In genomic region chr7:6615853-6616555, GRCh38 we compare ENCODE assay signal across 8 cellular contexts. TPM values are rescaled to one million over a fixed set of nuclear protein-coding genes. Genes with fewer than 3 reads are reported as not detected.
DNase-seq lines count a peak whose midpoint lies in the region; ATAC-seq and TF ChIP-seq lines count a peak whose summit lies in the region.

No MANE protein-coding gene starts in this region.

- no peaks in the 10 kb centered on the region for H3K27me3 Mint-ChIP-seq in activated naive CD8-positive, alpha-beta T cell treated with anti-CD3 and anti-CD28 coated beads for 36 hours

- intact Hi-C loops in spleen (cut with DNase I; ENCODE audit: low total_unique reads) = no loop called here

- no peaks in the 10 kb centered on the region for H3K9me3 ChIP-seq in iPS-20b (ENCODE audit: insufficient read depth, low read depth, low read length)
- H3K9me3 ChIP-seq in spleen = no peaks in the 10 kb centered on the region

- H3K27me3 ChIP-seq in iPS-20b (ENCODE audit: insufficient read depth, low read length) (peaks cover 11% of the 10 kb centered on the region; the same call in 1 of the 2 replicates), spleen (replicated peaks in 1 of 7) (peaks cover 0 to 35% (median 0%) of the 10 kb centered on the region in 7 donors)

- H3K27ac ChIP-seq in iPS-20b (ENCODE audit: low read length) = no peak overlapping the region
- peak overlapping the region in 6 of 8 donors; percentile 13 to 73 (median 44) for H3K27ac ChIP-seq in spleen

- no peak overlapping the region; the same call in 1 of the 2 replicates for H3K9ac ChIP-seq in iPS-20b (ENCODE audit: low read depth, low read length)

- H3K4me3 ChIP-seq in iPS-20b (ENCODE audit: low read length) (peak overlapping the region; percentile 70; the same call in 1 of the 2 replicates), spleen (peak overlapping the region; percentile 50 to 84 (median 65))

- H3K4me3 Mint-ChIP-seq in activated naive CD8-positive, alpha-beta T cell treated with anti-CD3 and anti-CD28 coated beads for 36 hours = peak overlapping the region; percentile 54

- no peak for ATAC-seq in GM21529 (IDR thresholded peaks at IDR 0.05; ENCODE audit: unreplicated experiment)
- ATAC-seq in GM21737 (IDR thresholded peaks at IDR 0.05; ENCODE audit: unreplicated experiment) = no peak

- 15 to 44% (median 19%) methylated on average over 14 to 45 of the region's 45 CpGs for WGBS in spleen, 5 donors

- no peak for TF ChIP-seq POLR2A in spleen (IDR thresholded peaks at IDR 0.05)

- H3K4me1 ChIP-seq in iPS-20b (ENCODE audit: insufficient read depth, low read length) (peaks cover 11% of the 10 kb centered on the region), spleen (peaks cover 6 to 46% (median 28%) of the 10 kb centered on the region in 6 donors)

- H3K27ac Mint-ChIP-seq in activated naive CD8-positive, alpha-beta T cell treated with anti-CD3 and anti-CD28 coated beads for 36 hours = no peak overlapping the region

- no peaks in the 10 kb centered on the region for H3K36me3 Mint-ChIP-seq in activated naive CD8-positive, alpha-beta T cell treated with anti-CD3 and anti-CD28 coated beads for 36 hours

- peak; percentile 6 for DNase-seq in NCI-H2227 (lab: John Stamatoyannopoulos, UW; ENCODE audit: unreplicated experiment)
- DNase-seq in NCI-H2227 treated with DMSO at 0.1 percent for 48 hours (lab: John Stamatoyannopoulos, UW) = no peak
- peak; percentile 18 for DNase-seq in activated naive CD8-positive, alpha-beta T cell treated with anti-CD3 and anti-CD28 coated beads for 36 hours
- DNase-seq in spleen = no peak
- no peak for DNase-seq in hippocampal formation (lab: John Stamatoyannopoulos, UW)

- H3K36me3 ChIP-seq in iPS-20b (ENCODE audit: insufficient read depth, low read depth, low read length) (peaks cover 7% of the 10 kb centered on the region; the same call in 1 of the 2 replicates), spleen (peaks cover 0 to under 1% (median 0%) of the 10 kb centered on the region in 6 donors)

- TF ChIP-seq CTCF in spleen (IDR thresholded peaks at IDR 0.05 in 8 of 11, conservative IDR thresholded peaks at IDR 0.05 in 3 of 11) = no peak

- H3K9me3 Mint-ChIP-seq in activated naive CD8-positive, alpha-beta T cell treated with anti-CD3 and anti-CD28 coated beads for 36 hours = no peaks in the 10 kb centered on the region

- peaks cover 18% of the 10 kb centered on the region for H3K4me1 Mint-ChIP-seq in activated naive CD8-positive, alpha-beta T cell treated with anti-CD3 and anti-CD28 coated beads for 36 hours

RNA-seq across cellular contexts. Expression of gene ZNF853, which starts 0.6 kb away (rescaled TPM):
- total RNA-seq in activated naive CD8-positive, alpha-beta T cell treated with anti-CD3 and anti-CD28 coated beads for 36 hours = 1 to 10 TPM; 2.2 TPM
- 10 to 100 TPM in 1 of 7 donors, 1 to 10 TPM in 6; 3.7 to 10.1 (median 5.8) TPM for total RNA-seq in spleen
- polyA plus RNA-seq in spleen = 1 to 10 TPM; 1.3 to 2.3 (median 1.5) TPM

RNA-seq across cellular contexts. Expression of gene ZNF316, which starts 21.1 kb away (rescaled TPM):
- total RNA-seq in activated naive CD8-positive, alpha-beta T cell treated with anti-CD3 and anti-CD28 coated beads for 36 hours = 10 to 100 TPM; 17.2 to 19.0 TPM
- total RNA-seq in spleen = 10 to 100 TPM; 34.6 to 60.5 (median 45.6) TPM
- 10 to 100 TPM in 2 of 3 donors, 1 to 10 TPM in 1; 9.5 to 44.0 (median 14.1) TPM for polyA plus RNA-seq in spleen

RNA-seq across cellular contexts. Expression of gene INTS15, which starts 26.2 kb away (rescaled TPM):
- total RNA-seq in activated naive CD8-positive, alpha-beta T cell treated with anti-CD3 and anti-CD28 coated beads for 36 hours = 10 to 100 TPM; 31.9 to 35.0 TPM
- 10 to 100 TPM; 29.8 to 43.9 (median 37.8) TPM for total RNA-seq in spleen
- polyA plus RNA-seq in spleen = 10 to 100 TPM; 14.3 to 31.5 (median 27.2) TPM

RNA-seq across cellular contexts. Expression of gene ZDHHC4, which starts 38.8 kb away (rescaled TPM):
- 10 to 100 TPM; 31.4 to 40.2 TPM for total RNA-seq in activated naive CD8-positive, alpha-beta T cell treated with anti-CD3 and anti-CD28 coated beads for 36 hours
- total RNA-seq in spleen = 10 to 100 TPM; 30.9 to 46.4 (median 40.4) TPM
- 10 to 100 TPM; 26.6 to 37.2 (median 32.3) TPM for polyA plus RNA-seq in spleen

Comparison
In these comparisons a context has a peak if more than half of its experiments do, and no peak if none do; other contexts are left out.
1. DNase-seq: peak in NCI-H2227 (single experiment) and activated naive CD8-positive, alpha-beta T cell treated with anti-CD3 and anti-CD28 coated beads for 36 hours (single experiment); none in NCI-H2227 treated with DMSO at 0.1 percent for 48 hours (single experiment), spleen (single experiment) and hippocampal formation (0 of 2).